In the genomic region with DNA sequence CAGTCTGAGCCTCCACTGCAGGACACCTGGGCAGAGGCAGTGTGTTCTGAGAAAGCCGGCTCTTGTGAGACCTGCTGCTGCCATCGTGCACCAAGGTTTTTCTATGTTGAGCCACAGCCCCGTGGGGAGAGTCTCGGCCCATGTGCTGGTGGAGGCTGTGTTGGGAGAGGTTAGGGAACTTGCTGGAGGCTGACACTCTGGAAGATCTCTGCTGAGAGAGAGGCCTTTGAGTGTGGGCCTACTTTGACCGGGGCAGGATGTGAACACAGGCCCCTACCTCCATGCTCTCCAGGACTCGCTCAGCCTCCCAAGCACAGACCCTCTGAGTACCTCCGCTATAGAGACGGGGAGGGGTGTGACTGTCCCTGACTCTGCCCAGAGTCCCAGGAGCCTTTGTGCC, we compare ENCODE assay signal across 14 cellular contexts. TPM values are rescaled to one million over a fixed set of nuclear protein-coding genes. Genes with fewer than 3 reads are reported as not detected.
DNase-seq lines count a peak whose midpoint lies in the region; ATAC-seq and TF ChIP-seq lines count a peak whose summit lies in the region.
"Had no signal": no experiment of that assay in that cellular context is flagged by ENCODE, and none has a peak within 500 bp of the region (broad histone marks: within the 10 kb centered on the region; RNA-seq: fewer than 3 reads in every experiment).

No MANE protein-coding gene starts in this region.

- peak overlapping the region; percentile 95 for H3K27ac Mint-ChIP-seq in activated T-cell treated with anti-CD3 and anti-CD28 coated beads, Interleukin-2, amount 50 U/mL, for 24 hours
- peak overlapping the region; percentile 100 for H3K27ac Mint-ChIP-seq in T-helper 17 cell
- H3K27ac Mint-ChIP-seq in immature natural killer cell: peak overlapping the region; percentile 84 to 98 (median 95)

- peaks cover 53 to 75% (median 63%) of the 10 kb centered on the region in 4 donors for H3K4me1 ChIP-seq in stomach

- H3K36me3 Mint-ChIP-seq in activated T-cell treated with anti-CD3 and anti-CD28 coated beads, Interleukin-2, amount 50 U/mL, for 24 hours (ENCODE audit: low read depth): no peaks in the 10 kb centered on the region
- H3K36me3 Mint-ChIP-seq in T-helper 17 cell (ENCODE audit: low read depth) (no peaks in the 10 kb centered on the region), immature natural killer cell (peaks cover 0 to 3% (median 0%) of the 10 kb centered on the region in 3 donors)
- H3K36me3 Mint-ChIP-seq: activated naive CD4-positive, alpha-beta T cell treated with anti-CD3 and anti-CD28 coated beads, Interleukin-2, amount 50 U/mL, for 72 hours had no signal

- no peak for ATAC-seq in T-helper 17 cell
- no peak for ATAC-seq in HG03159 (IDR thresholded peaks at IDR 0.05; ENCODE audit: unreplicated experiment)
- ATAC-seq: activated naive CD4-positive, alpha-beta T cell treated with anti-CD3 and anti-CD28 coated beads, Interleukin-2, amount 50 U/mL, for 72 hours; left ventricle myocardium superior had no signal

- peak overlapping the region; percentile 52 to 89 (median 79) for H3K27ac ChIP-seq in stomach

- H3K4me1 Mint-ChIP-seq in activated T-cell treated with anti-CD3 and anti-CD28 coated beads, Interleukin-2, amount 50 U/mL, for 24 hours (ENCODE audit: low read depth): peaks cover 92% of the 10 kb centered on the region
- H3K4me1 Mint-ChIP-seq in T-helper 17 cell: peaks cover 70% of the 10 kb centered on the region
- H3K4me1 Mint-ChIP-seq in immature natural killer cell: peaks cover 93 to 94% of the 10 kb centered on the region in 2 donors

- WGBS in stomach, 5 donors: 80 to 88% (median 82%) methylated on average over 8 of the region's 8 CpGs

- no peaks in the 10 kb centered on the region for H3K9me3 ChIP-seq in T-helper 17 cell (ENCODE audit: control insufficient read depth, low read length, poor library complexity, severe bottlenecking)
- H3K9me3 ChIP-seq in stomach: no peaks in the 10 kb centered on the region

- no peak for TF ChIP-seq EP300 in stomach (IDR thresholded peaks at IDR 0.05)

- no peak for TF ChIP-seq CTCF in stomach (IDR thresholded peaks at IDR 0.05)

- H3K27me3 ChIP-seq in stomach: no peaks in the 10 kb centered on the region

- no peaks in the 10 kb centered on the region for H3K9me3 Mint-ChIP-seq in activated T-cell treated with anti-CD3 and anti-CD28 coated beads, Interleukin-2, amount 50 U/mL, for 24 hours
- H3K9me3 Mint-ChIP-seq in immature natural killer cell: no peaks in the 10 kb centered on the region
- H3K9me3 Mint-ChIP-seq: activated naive CD4-positive, alpha-beta T cell treated with anti-CD3 and anti-CD28 coated beads, Interleukin-2, amount 50 U/mL, for 72 hours had no signal

- peaks cover 0 to 8% (median 3%) of the 10 kb centered on the region in 4 donors for H3K36me3 ChIP-seq in stomach

- intact Hi-C loops in stomach (cut with DNase I; ENCODE audit: low total_unique reads): no loop called here

- H3K4me3 ChIP-seq in stomach: peak overlapping the region in 1 of 4 donors; percentile 24

- no peak overlapping the region for H3K4me3 Mint-ChIP-seq in activated T-cell treated with anti-CD3 and anti-CD28 coated beads, Interleukin-2, amount 50 U/mL, for 24 hours
- H3K4me3 Mint-ChIP-seq in T-helper 17 cell (peak overlapping the region; percentile 73), immature natural killer cell (peak overlapping the region; percentile 53 to 67 (median 56))

- no peak for TF ChIP-seq POLR2A in stomach (IDR thresholded peaks at IDR 0.05)

- no peak for DNase-seq in activated T-cell treated with anti-CD3 and anti-CD28 coated beads, Interleukin-2, amount 50 U/mL, for 24 hours
- DNase-seq in activated T-cell treated with anti-CD3 and anti-CD28 coated beads for 4 hours (no peak), T-helper 17 cell (no peak), immature natural killer cell (no peak), stomach (no peak), NAMALWA (ENCODE audit: low spot score) (no peak)
- DNase-seq in activated naive CD4-positive, alpha-beta T cell treated with Interleukin-2 at 50 U/mL for 16 hours: no peak
- DNase-seq: left ventricle myocardium superior; NCI-H510A; nucleus accumbens; stimulated activated CD4-positive, alpha-beta T cell treated with anti-CD3 and anti-CD28 coated beads, Interleukin-12 subunit alpha, Interleukin-12 subunit beta, amount 100 ng/mL, for 4 hours had no signal

- H3K27me3 Mint-ChIP-seq in activated T-cell treated with anti-CD3 and anti-CD28 coated beads, Interleukin-2, amount 50 U/mL, for 24 hours: no peaks in the 10 kb centered on the region
- H3K27me3 Mint-ChIP-seq in T-helper 17 cell (no peaks in the 10 kb centered on the region), immature natural killer cell (ENCODE audit: low read depth in 3 of 3) (peaks cover 3 to 15% (median 13%) of the 10 kb centered on the region in 3 donors)

RNA-seq across cellular contexts. Expression of a gene that starts 1.3 kb away (rescaled TPM):
- total RNA-seq in T-helper 17 cell: 1 to 10 TPM; 2.1 to 3.8 TPM
- polyA plus RNA-seq in immature natural killer cell: 1 to 10 TPM in 1 of 3 donors, not detected in 2; 1.5 TPM
- 100 to 1,000 TPM in 2 of 5 donors, 10 to 100 TPM in 1, 1 to 10 TPM in 1, not detected in 1; 3.1 to 237 (median 93.3) TPM for total RNA-seq in stomach
- 1,000 to 10,000 TPM in 1 of 3 donors, 100 to 1,000 TPM in 2; 142 to 2,173 (median 337) TPM for polyA plus RNA-seq in stomach
- total RNA-seq: Daoy had no signal

RNA-seq across cellular contexts. Expression of a gene that starts 17.3 kb away (rescaled TPM):
- total RNA-seq in T-helper 17 cell: 10 to 100 TPM; 29.3 to 33.0 TPM
- polyA plus RNA-seq in immature natural killer cell: 100 to 1,000 TPM in 2 of 3 donors, 10 to 100 TPM in 1; 81.3 to 159 (median 139) TPM
- 10 to 100 TPM in 4 of 5 donors, 1 to 10 TPM in 1; 2.3 to 60.7 (median 51.7) TPM for total RNA-seq in stomach
- 10 to 100 TPM; 54.6 to 61.9 (median 57.3) TPM for polyA plus RNA-seq in stomach

RNA-seq across cellular contexts. Expression of a gene that starts 23.6 kb away (rescaled TPM):
- total RNA-seq in T-helper 17 cell (10 to 100 TPM; 19.2 to 20.8 TPM), stomach (10 to 100 TPM in 4 of 5 donors, 1 to 10 TPM in 1; 9.5 to 64.3 (median 31.5) TPM)
- polyA plus RNA-seq in immature natural killer cell (10 to 100 TPM; 53.5 to 65.8 (median 54.2) TPM), stomach (10 to 100 TPM in 1 of 3 donors, 1 to 10 TPM in 2; 8.4 to 13.1 (median 8.9) TPM)

RNA-seq across cellular contexts. Expression of a gene that starts 51.9 kb away (rescaled TPM):
- 100 to 1,000 TPM; 158 to 163 TPM for total RNA-seq in T-helper 17 cell
- polyA plus RNA-seq in immature natural killer cell: 100 to 1,000 TPM; 143 to 174 (median 161) TPM
- total RNA-seq in stomach: 100 to 1,000 TPM in 3 of 5 donors, 10 to 100 TPM in 2; 51.9 to 369 (median 105) TPM
- polyA plus RNA-seq in stomach: 100 to 1,000 TPM; 234 to 315 (median 267) TPM
